Comparison of ENCODE assay signal across 28 cellular contexts in genomic region chr6:8905647-8906231, GRCh38.
DNase-seq lines count a peak whose midpoint lies in the region; ATAC-seq and TF ChIP-seq lines count a peak whose summit lies in the region.
"Had no signal": no experiment of that assay in that cellular context is flagged by ENCODE, and none has a peak within 500 bp of the region (broad histone marks: within the 10 kb centered on the region; RNA-seq: fewer than 3 reads in every experiment).

No MANE protein-coding gene starts in this region.

- no peaks in the 10 kb centered on the region for H4K20me1 ChIP-seq in Karpas-422 (ENCODE audit: insufficient read depth, low read depth, low read length)

- ATAC-seq in lower lobe of right lung (peak; percentile 78 to 94), GM21381 (IDR thresholded peaks at IDR 0.05; ENCODE audit: unreplicated experiment) (no peak)
- ATAC-seq: GM12878, heart right ventricle, psoas muscle had no signal

- 25% methylated on average over 5 of the region's 5 CpGs for WGBS in esophagus muscularis mucosa

- H3K9me2 ChIP-seq in Karpas-422 (replicated peaks; ENCODE audit: insufficient read depth, low read length) = no peaks in the 10 kb centered on the region

- CTCF ChIA-PET in Caco-2 (lab: Charles Lee) = interaction anchor here (1.2 kb wide), 1 partner anchor 774 kb away, joined by 3 read pairs; no protein-coding TSS in a partner anchor

- no peaks in the 10 kb centered on the region for H3K79me2 ChIP-seq in Karpas-422 (ENCODE audit: low read length)

- POLR2A ChIA-PET in Caco-2 (lab: Charles Lee) = interaction anchor here (0.6 kb wide), 1 partner anchor 1348 kb away, joined by 3 read pairs; no protein-coding TSS in a partner anchor

- no peak for TF ChIP-seq EP300 in esophagus muscularis mucosa (IDR thresholded peaks at IDR 0.05)

- H3K27ac ChIP-seq in lower lobe of right lung (no peak overlapping the region), esophagus muscularis mucosa (replicated peaks in 1 of 4) (no peak overlapping the region), Karpas-422 (ENCODE audit: low read length) (no peak overlapping the region)
- H3K27ac ChIP-seq: brain microvascular endothelial cell, heart right ventricle, psoas muscle, vagina had no signal

- no peaks in the 10 kb centered on the region for H3K36me3 Mint-ChIP-seq in Caco-2 (ENCODE audit: insufficient read depth, unreplicated experiment)
- H3K36me3 Mint-ChIP-seq: activated naive CD4-positive, alpha-beta T cell treated with anti-CD3 and anti-CD28 coated beads, Interleukin-2, amount 10 ng/mL, durations not matched to agents 7 days and 5 days; CD4-positive, CD25-positive, alpha-beta regulatory T cell had no signal

- H3K4me3 Mint-ChIP-seq in Caco-2 (ENCODE audit: unreplicated experiment) = peak overlapping the region; percentile 9
- H3K4me3 Mint-ChIP-seq: activated CD4-positive, alpha-beta memory T cell treated with anti-CD3 and anti-CD28 coated beads, Interleukin-2, amount 10 ng/mL, durations not matched to agents 7 days and 5 days; activated naive CD4-positive, alpha-beta T cell treated with anti-CD3 and anti-CD28 coated beads, Interleukin-2, amount 10 ng/mL, durations not matched to agents 7 days and 5 days; CD4-positive, CD25-positive, alpha-beta regulatory T cell; T-helper 1 cell treated with Interleukin-12 subunit alpha and Interleukin-12 subunit beta and Interleukin-4 antibody, amounts not matched to agents 30 μg/mL and 1 μg/mL, for 36 hours had no signal

- H3K4me3 ChIP-seq in Caco-2 (ENCODE audit: low read depth, low read length) = no peak overlapping the region
- no peak overlapping the region for H3K4me3 ChIP-seq in epithelial cell of esophagus (ENCODE audit: low read length)
- no peak overlapping the region for H3K4me3 ChIP-seq in lower lobe of right lung
- H3K4me3 ChIP-seq in esophagus muscularis mucosa = no peak overlapping the region
- no peak overlapping the region for H3K4me3 ChIP-seq in Karpas-422 (ENCODE audit: low read length)
- H3K4me3 ChIP-seq: GM12878, heart right ventricle, psoas muscle, vagina had no signal

- TF ChIP-seq POLR2A in esophagus muscularis mucosa (IDR thresholded peaks at IDR 0.05; ENCODE audit: low read depth) = no peak

- H3K9me3 ChIP-seq in Caco-2 (no peaks in the 10 kb centered on the region; the same call in 1 of the 2 replicates), lower lobe of right lung (no peaks in the 10 kb centered on the region), esophagus muscularis mucosa (no peaks in the 10 kb centered on the region), Karpas-422 (ENCODE audit: low read length) (no peaks in the 10 kb centered on the region)
- H3K9me3 ChIP-seq: psoas muscle, vagina had no signal

- H3K4me1 Mint-ChIP-seq in Caco-2 (ENCODE audit: low read depth, unreplicated experiment) = peaks cover 4% of the 10 kb centered on the region
- H3K4me1 Mint-ChIP-seq: activated CD4-positive, alpha-beta memory T cell treated with anti-CD3 and anti-CD28 coated beads, Interleukin-2, amount 10 ng/mL, durations not matched to agents 7 days and 5 days; activated naive CD4-positive, alpha-beta T cell treated with anti-CD3 and anti-CD28 coated beads, Interleukin-2, amount 10 ng/mL, durations not matched to agents 7 days and 5 days; CD4-positive, CD25-positive, alpha-beta regulatory T cell had no signal

- H3K9ac ChIP-seq in Karpas-422 (ENCODE audit: low read length) = no peak overlapping the region

- H3K27me3 Mint-ChIP-seq in Caco-2 (ENCODE audit: insufficient read depth, unreplicated experiment) = no peaks in the 10 kb centered on the region
- H3K27me3 Mint-ChIP-seq: activated CD4-positive, alpha-beta memory T cell treated with anti-CD3 and anti-CD28 coated beads, Interleukin-2, amount 10 ng/mL, durations not matched to agents 7 days and 5 days; activated naive CD4-positive, alpha-beta T cell treated with anti-CD3 and anti-CD28 coated beads, Interleukin-2, amount 10 ng/mL, durations not matched to agents 7 days and 5 days; CD4-positive, CD25-positive, alpha-beta regulatory T cell had no signal

- intact Hi-C loops in Caco-2 (cut with micrococcal nuclease; ENCODE audit: unreplicated experiment) = no loop called here
- intact Hi-C loops in lower lobe of right lung (cut with DNase I) = no loop called here
- intact Hi-C loops in esophagus muscularis mucosa (cut with DNase I) = no loop called here

- no peak for TF ChIP-seq CTCF in Caco-2 (IDR thresholded peaks at IDR 0.05; ENCODE audit: insufficient read depth in 1 of 2, low read depth in 1 of 2, low read length in 1 of 2, severe bottlenecking in 1 of 2, unreplicated experiment in 1 of 2)
- no peak for TF ChIP-seq CTCF in epithelial cell of esophagus (IDR thresholded peaks at IDR 0.05; ENCODE audit: insufficient read depth, low read depth, low read length, missing control alignments)
- no peak for TF ChIP-seq CTCF in lower lobe of right lung (IDR thresholded peaks at IDR 0.05)
- TF ChIP-seq CTCF in esophagus muscularis mucosa (IDR thresholded peaks at IDR 0.05) = no peak

- no peaks in the 10 kb centered on the region for H3K9me3 Mint-ChIP-seq in Caco-2 (ENCODE audit: unreplicated experiment)
- H3K9me3 Mint-ChIP-seq: activated CD4-positive, alpha-beta memory T cell treated with anti-CD3 and anti-CD28 coated beads, Interleukin-2, amount 10 ng/mL, durations not matched to agents 7 days and 5 days; activated naive CD4-positive, alpha-beta T cell treated with anti-CD3 and anti-CD28 coated beads, Interleukin-2, amount 10 ng/mL, durations not matched to agents 7 days and 5 days; T-helper 1 cell treated with Interleukin-12 subunit alpha and Interleukin-12 subunit beta and Interleukin-4 antibody, amounts not matched to agents 30 μg/mL and 1 μg/mL, for 36 hours had no signal

- DNase-seq in Caco-2 (peak in 1 of 2 experiments; percentile 29), NCI-H69 (lab: John Stamatoyannopoulos, UW) (peak; percentile 78), epithelial cell of esophagus (ENCODE audit: low read depth) (peak; percentile 20), lower lobe of right lung (no peak), NCI-H2107 treated with DMSO at 0.1 percent for 48 hours (lab: John Stamatoyannopoulos, UW; ENCODE audit: unreplicated experiment) (no peak), esophagus muscularis mucosa (ENCODE audit: extremely low spot score) (no peak), Karpas-422 (no peak)
- DNase-seq: activated CD4-positive, alpha-beta memory T cell treated with anti-CD3 and anti-CD28 coated beads, Interleukin-2, amount 10 ng/mL, durations not matched to agents 7 days and 5 days; activated CD4-positive, CD25-positive, alpha-beta regulatory T cell treated with anti-CD3 and anti-CD28 coated beads, Interleukin-2, amount 50 U/mL, for 72 hours; activated CD8-positive, alpha-beta memory T cell treated with anti-CD3 and anti-CD28 coated beads, Interleukin-2, amount 50 U/mL, for 48 hours; activated naive CD4-positive, alpha-beta T cell treated with anti-CD3 and anti-CD28 coated beads, Interleukin-2, amount 10 ng/mL, durations not matched to agents 7 days and 5 days; brain microvascular endothelial cell; CD4-positive, CD25-positive, alpha-beta regulatory T cell; EL; GOT3; heart right ventricle; IMR-90; kidney glomerular epithelial cell; mesendoderm; NCI-H1436; NCI-H2171; NCI-H524; psoas muscle; stimulated activated naive CD4-positive, alpha-beta T cell treated with Interleukin-2 at 50 U/mL for 16 hours had no signal

- H3K4me1 ChIP-seq in Caco-2 (peaks cover 14% of the 10 kb centered on the region), lower lobe of right lung (no peaks in the 10 kb centered on the region), esophagus muscularis mucosa (no peaks in the 10 kb centered on the region), Karpas-422 (ENCODE audit: low read length) (no peaks in the 10 kb centered on the region)
- H3K4me1 ChIP-seq: heart right ventricle, psoas muscle, vagina had no signal

- H3K27ac Mint-ChIP-seq in Caco-2 (ENCODE audit: unreplicated experiment) = no peak overlapping the region
- H3K27ac Mint-ChIP-seq: activated CD4-positive, alpha-beta memory T cell treated with anti-CD3 and anti-CD28 coated beads, Interleukin-2, amount 10 ng/mL, durations not matched to agents 7 days and 5 days; activated naive CD4-positive, alpha-beta T cell treated with anti-CD3 and anti-CD28 coated beads, Interleukin-2, amount 10 ng/mL, durations not matched to agents 7 days and 5 days; CD4-positive, CD25-positive, alpha-beta regulatory T cell; T-helper 1 cell treated with Interleukin-12 subunit alpha and Interleukin-12 subunit beta and Interleukin-4 antibody, amounts not matched to agents 30 μg/mL and 1 μg/mL, for 36 hours had no signal

- H3K27me3 ChIP-seq in Caco-2 (replicated peaks; ENCODE audit: control insufficient read depth, insufficient read depth, low read length) (no peaks in the 10 kb centered on the region), lower lobe of right lung (ENCODE audit: low read depth) (no peaks in the 10 kb centered on the region), esophagus muscularis mucosa (no peaks in the 10 kb centered on the region), Karpas-422 (ENCODE audit: low read length) (no peaks in the 10 kb centered on the region)
- H3K27me3 ChIP-seq: brain microvascular endothelial cell, heart right ventricle, vagina had no signal

- H3K36me3 ChIP-seq in Caco-2 (ENCODE audit: control insufficient read depth, insufficient read depth, low read length) (no peaks in the 10 kb centered on the region), lower lobe of right lung (no peaks in the 10 kb centered on the region), esophagus muscularis mucosa (no peaks in the 10 kb centered on the region), Karpas-422 (ENCODE audit: insufficient read depth, low read length) (no peaks in the 10 kb centered on the region)
- H3K36me3 ChIP-seq: brain microvascular endothelial cell, heart right ventricle, vagina had no signal

- H2AFZ ChIP-seq in Karpas-422 (ENCODE audit: low read length) = no peak overlapping the region

- no peak overlapping the region for H3K4me2 ChIP-seq in Karpas-422 (ENCODE audit: low read depth, low read length, poor library complexity, severe bottlenecking)

- BruUV-seq in Caco-2 (replicated peaks; lab: Mats Ljungman, UMichigan) = no TSS peak

Comparison
In these comparisons a context has a peak if more than half of its experiments do, and no peak if none do; other contexts are left out.
1. DNase-seq: peak in NCI-H69 (single experiment) and epithelial cell of esophagus (single experiment); none in lower lobe of right lung (single experiment), NCI-H2107 treated with DMSO at 0.1 percent for 48 hours (single experiment), esophagus muscularis mucosa (single experiment) and Karpas-422 (single experiment).